Comparison of ENCODE assay signal across 1 cellular context in the genomic region with DNA sequence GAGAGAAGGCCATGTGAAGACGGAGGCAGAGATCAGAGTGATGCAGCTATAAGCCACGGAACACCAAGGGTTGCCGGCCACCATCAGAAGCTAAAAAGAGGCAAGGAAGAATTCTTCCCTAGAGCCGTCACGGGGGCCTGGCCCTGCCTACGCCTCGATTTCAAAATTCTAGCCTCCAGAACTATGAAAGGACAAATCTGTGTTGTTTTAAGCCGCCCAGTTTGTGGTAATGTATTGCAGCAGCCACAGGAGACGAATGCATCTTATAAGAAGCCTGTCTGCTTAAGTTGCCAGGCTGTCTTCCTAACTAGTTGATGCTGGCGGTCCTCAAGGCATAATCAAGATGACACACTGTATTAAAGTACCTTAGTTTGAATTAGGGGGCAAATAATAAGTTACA.
TF ChIP-seq lines count a peak whose summit lies in the region.

No MANE protein-coding gene starts in this region.

TF ChIP-seq in GM23338, 12 proteins besides CTCF, POLR2A, EP300 and RAD21:
- TF ChIP-seq, protein P1, sequence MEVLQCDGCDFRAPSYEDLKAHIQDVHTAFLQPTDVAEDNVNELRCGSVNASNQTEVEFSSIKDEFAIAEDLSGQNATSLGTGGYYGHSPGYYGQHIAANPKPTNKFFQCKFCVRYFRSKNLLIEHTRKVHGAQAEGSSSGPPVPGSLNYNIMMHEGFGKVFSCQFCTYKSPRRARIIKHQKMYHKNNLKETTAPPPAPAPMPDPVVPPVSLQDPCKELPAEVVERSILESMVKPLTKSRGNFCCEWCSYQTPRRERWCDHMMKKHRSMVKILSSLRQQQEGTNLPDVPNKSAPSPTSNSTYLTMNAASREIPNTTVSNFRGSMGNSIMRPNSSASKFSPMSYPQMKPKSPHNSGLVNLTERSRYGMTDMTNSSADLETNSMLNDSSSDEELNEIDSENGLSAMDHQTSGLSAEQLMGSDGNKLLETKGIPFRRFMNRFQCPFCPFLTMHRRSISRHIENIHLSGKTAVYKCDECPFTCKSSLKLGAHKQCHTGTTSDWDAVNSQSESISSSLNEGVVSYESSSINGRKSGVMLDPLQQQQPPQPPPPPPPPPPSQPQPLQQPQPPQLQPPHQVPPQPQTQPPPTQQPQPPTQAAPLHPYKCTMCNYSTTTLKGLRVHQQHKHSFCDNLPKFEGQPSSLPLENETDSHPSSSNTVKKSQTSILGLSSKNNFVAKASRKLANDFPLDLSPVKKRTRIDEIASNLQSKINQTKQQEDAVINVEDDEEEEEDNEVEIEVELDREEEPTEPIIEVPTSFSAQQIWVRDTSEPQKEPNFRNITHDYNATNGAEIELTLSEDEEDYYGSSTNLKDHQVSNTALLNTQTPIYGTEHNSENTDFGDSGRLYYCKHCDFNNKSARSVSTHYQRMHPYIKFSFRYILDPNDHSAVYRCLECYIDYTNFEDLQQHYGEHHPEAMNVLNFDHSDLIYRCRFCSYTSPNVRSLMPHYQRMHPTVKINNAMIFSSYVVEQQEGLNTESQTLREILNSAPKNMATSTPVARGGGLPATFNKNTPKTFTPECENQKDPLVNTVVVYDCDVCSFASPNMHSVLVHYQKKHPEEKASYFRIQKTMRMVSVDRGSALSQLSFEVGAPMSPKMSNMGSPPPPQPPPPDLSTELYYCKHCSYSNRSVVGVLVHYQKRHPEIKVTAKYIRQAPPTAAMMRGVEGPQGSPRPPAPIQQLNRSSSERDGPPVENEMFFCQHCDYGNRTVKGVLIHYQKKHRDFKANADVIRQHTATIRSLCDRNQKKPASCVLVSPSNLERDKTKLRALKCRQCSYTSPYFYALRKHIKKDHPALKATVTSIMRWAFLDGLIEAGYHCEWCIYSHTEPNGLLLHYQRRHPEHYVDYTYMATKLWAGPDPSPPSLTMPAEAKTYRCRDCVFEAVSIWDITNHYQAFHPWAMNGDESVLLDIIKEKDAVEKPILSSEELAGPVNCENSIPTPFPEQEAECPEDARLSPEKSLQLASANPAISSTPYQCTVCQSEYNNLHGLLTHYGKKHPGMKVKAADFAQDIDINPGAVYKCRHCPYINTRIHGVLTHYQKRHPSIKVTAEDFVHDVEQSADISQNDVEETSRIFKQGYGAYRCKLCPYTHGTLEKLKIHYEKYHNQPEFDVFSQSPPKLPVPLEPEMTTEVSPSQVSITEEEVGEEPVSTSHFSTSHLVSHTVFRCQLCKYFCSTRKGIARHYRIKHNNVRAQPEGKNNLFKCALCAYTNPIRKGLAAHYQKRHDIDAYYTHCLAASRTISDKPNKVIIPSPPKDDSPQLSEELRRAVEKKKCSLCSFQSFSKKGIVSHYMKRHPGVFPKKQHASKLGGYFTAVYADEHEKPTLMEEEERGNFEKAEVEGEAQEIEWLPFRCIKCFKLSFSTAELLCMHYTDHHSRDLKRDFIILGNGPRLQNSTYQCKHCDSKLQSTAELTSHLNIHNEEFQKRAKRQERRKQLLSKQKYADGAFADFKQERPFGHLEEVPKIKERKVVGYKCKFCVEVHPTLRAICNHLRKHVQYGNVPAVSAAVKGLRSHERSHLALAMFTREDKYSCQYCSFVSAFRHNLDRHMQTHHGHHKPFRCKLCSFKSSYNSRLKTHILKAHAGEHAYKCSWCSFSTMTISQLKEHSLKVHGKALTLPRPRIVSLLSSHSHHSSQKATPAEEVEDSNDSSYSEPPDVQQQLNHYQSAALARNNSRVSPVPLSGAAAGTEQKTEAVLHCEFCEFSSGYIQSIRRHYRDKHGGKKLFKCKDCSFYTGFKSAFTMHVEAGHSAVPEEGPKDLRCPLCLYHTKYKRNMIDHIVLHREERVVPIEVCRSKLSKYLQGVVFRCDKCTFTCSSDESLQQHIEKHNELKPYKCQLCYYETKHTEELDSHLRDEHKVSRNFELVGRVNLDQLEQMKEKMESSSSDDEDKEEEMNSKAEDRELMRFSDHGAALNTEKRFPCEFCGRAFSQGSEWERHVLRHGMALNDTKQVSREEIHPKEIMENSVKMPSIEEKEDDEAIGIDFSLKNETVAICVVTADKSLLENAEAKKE (CRISPR knock-in tag; IDR thresholded peaks at IDR 0.05): no peak
- TF ChIP-seq, protein P2, sequence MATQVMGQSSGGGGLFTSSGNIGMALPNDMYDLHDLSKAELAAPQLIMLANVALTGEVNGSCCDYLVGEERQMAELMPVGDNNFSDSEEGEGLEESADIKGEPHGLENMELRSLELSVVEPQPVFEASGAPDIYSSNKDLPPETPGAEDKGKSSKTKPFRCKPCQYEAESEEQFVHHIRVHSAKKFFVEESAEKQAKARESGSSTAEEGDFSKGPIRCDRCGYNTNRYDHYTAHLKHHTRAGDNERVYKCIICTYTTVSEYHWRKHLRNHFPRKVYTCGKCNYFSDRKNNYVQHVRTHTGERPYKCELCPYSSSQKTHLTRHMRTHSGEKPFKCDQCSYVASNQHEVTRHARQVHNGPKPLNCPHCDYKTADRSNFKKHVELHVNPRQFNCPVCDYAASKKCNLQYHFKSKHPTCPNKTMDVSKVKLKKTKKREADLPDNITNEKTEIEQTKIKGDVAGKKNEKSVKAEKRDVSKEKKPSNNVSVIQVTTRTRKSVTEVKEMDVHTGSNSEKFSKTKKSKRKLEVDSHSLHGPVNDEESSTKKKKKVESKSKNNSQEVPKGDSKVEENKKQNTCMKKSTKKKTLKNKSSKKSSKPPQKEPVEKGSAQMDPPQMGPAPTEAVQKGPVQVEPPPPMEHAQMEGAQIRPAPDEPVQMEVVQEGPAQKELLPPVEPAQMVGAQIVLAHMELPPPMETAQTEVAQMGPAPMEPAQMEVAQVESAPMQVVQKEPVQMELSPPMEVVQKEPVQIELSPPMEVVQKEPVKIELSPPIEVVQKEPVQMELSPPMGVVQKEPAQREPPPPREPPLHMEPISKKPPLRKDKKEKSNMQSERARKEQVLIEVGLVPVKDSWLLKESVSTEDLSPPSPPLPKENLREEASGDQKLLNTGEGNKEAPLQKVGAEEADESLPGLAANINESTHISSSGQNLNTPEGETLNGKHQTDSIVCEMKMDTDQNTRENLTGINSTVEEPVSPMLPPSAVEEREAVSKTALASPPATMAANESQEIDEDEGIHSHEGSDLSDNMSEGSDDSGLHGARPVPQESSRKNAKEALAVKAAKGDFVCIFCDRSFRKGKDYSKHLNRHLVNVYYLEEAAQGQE (IDR thresholded peaks at IDR 0.05; ENCODE audit: unreplicated experiment): no peak
- TF ChIP-seq EZH2 (IDR thresholded peaks at IDR 0.05; ENCODE audit: low read depth, unreplicated experiment) (no peak), EZH2phosphoT487 (IDR thresholded peaks at IDR 0.05; ENCODE audit: unreplicated experiment) (no peak), ZNF114 (CRISPR knock-in tag; IDR thresholded peaks at IDR 0.05) (no peak), CREB1 (CRISPR knock-in tag; IDR thresholded peaks at IDR 0.05; ENCODE audit: low read depth) (no peak), STAT1 (IDR thresholded peaks at IDR 0.05; ENCODE audit: unreplicated experiment) (no peak), JUNB (IDR thresholded peaks at IDR 0.05; ENCODE audit: unreplicated experiment) (no peak), POLR2AphosphoS5 (IDR thresholded peaks at IDR 0.05; ENCODE audit: low read depth) (no peak), ZNF331 (CRISPR knock-in tag; IDR thresholded peaks at IDR 0.05; ENCODE audit: low read depth) (no peak)
